Comparison of ENCODE assay signal across 9 cellular contexts in the genomic region with DNA sequence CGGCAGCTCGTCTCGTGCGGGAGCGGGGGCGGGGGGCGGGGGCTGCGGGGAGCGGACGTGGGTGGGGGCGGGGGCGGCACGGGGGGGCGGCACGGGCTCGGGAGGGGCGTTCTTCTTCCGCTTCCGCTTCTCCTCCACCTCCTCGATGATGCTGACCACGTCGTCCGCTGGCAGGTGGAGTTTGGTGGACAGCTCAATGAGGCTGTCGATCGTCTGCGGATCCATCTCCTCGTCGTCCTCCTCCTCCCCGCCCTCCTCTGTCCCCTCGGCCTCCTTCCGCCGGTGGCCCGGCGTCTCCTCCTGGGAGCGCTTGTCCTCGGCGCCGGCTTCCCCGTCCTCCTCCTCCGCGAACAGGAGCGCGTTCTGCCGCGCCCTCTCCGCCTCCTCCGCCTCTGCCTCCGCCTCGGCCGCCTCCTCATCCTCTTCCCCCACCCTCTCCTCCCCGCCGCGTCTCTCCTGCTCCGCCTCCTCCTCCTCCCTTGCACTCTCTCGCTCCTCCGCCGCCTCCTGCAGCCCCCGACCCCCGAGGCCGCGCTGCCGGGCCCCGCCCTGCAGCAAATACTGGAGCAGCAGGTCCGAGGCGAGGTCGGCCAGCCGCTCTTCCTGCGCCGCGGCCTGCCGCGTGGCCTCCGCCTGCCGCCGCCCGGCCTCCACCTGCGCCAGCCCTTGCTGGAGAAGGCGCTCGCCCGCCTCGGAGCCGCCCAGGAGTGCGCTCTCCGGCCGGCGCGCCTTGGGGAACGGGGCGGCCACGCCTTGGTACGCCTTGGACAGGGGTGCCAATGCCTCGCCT. TPM values are rescaled to one million over a fixed set of nuclear protein-coding genes. Genes with fewer than 3 reads are reported as not detected.
DNase-seq lines count a peak whose midpoint lies in the region; ATAC-seq and TF ChIP-seq lines count a peak whose summit lies in the region.
"Had no signal": no experiment of that assay in that cellular context is flagged by ENCODE, and none has a peak within 500 bp of the region (broad histone marks: within the 10 kb centered on the region; RNA-seq: fewer than 3 reads in every experiment).

No MANE protein-coding gene starts in this region.

- ATAC-seq in body of pancreas (no peak), memory B cell (ENCODE audit: low read depth) (no peak), GM18868 (IDR thresholded peaks at IDR 0.05; ENCODE audit: unreplicated experiment) (no peak)

- H3K9me3 ChIP-seq in AG04450 (ENCODE audit: control insufficient read depth, insufficient read depth, low read length): no peaks in the 10 kb centered on the region; the same call in 1 of the 2 replicates
- H3K9me3 ChIP-seq in body of pancreas: no peaks in the 10 kb centered on the region

- no peak for TF ChIP-seq CTCF in AG04450 (IDR thresholded peaks at IDR 0.05; ENCODE audit: low read depth, low read length)
- no peak for TF ChIP-seq CTCF in GM12864 (IDR thresholded peaks at IDR 0.05; ENCODE audit: low read depth, low read length, missing control alignments)
- no peak for TF ChIP-seq CTCF in body of pancreas (IDR thresholded peaks at IDR 0.05)

- H3K27me3 ChIP-seq in AG04450 (ENCODE audit: control insufficient read depth, insufficient read depth, low read length): peaks cover 3% of the 10 kb centered on the region
- H3K27me3 ChIP-seq in body of pancreas: peaks cover 0 to 40% of the 10 kb centered on the region in 2 donors

- peak overlapping the region; percentile 82 for H3K4me3 Mint-ChIP-seq in memory B cell

- peaks cover 14% of the 10 kb centered on the region for H3K4me1 Mint-ChIP-seq in memory B cell

- H3K36me3 ChIP-seq in body of pancreas (replicated peaks in 1 of 2; ENCODE audit: insufficient read depth in 1 of 2, low read depth in 2 of 2): no peaks in the 10 kb centered on the region

- CTCF ChIA-PET in AG04450 (lab: Charles Lee): interaction anchor here (1.2 to 2.5 kb wide), 2 partner anchors 19 to 29 kb away, joined by 6 to 11 read pairs; no protein-coding TSS in a partner anchor

- 1% methylated on average over 34 to 88 of the region's 92 CpGs for WGBS in body of pancreas, 2 donors

- H3K27me3 Mint-ChIP-seq in memory B cell: peaks cover 22% of the 10 kb centered on the region

- H3K27ac ChIP-seq in AG04450 (ENCODE audit: low read depth, low read length) (no peak overlapping the region), body of pancreas (no peak overlapping the region)

- peak in 1 of 3 donors; percentile 33 for TF ChIP-seq POLR2A in body of pancreas (IDR thresholded peaks at IDR 0.05)

- H3K36me3 Mint-ChIP-seq in memory B cell: peaks cover 17% of the 10 kb centered on the region

- peak overlapping the region; percentile 58 for H3K4me3 ChIP-seq in AG04450 (ENCODE audit: low read depth, low read length)
- peak overlapping the region; percentile 50 for H3K4me3 ChIP-seq in GM12864 (ENCODE audit: low read depth, low read length)
- H3K4me3 ChIP-seq in body of pancreas: no peak overlapping the region

- H3K4me1 ChIP-seq in body of pancreas: peaks cover 39% of the 10 kb centered on the region

- intact Hi-C loops in body of pancreas (cut with DNase I): no loop called here

- peaks cover 2% of the 10 kb centered on the region for H3K9me3 Mint-ChIP-seq in memory B cell

- DNase-seq in AG04450 (ENCODE audit: low read depth, low spot score): no peak
- DNase-seq in GM12864 (ENCODE audit: low read depth): no peak
- DNase-seq in NCI-H748 (lab: John Stamatoyannopoulos, UW; ENCODE audit: unreplicated experiment): peak; percentile 89
- DNase-seq in body of pancreas: peak in 3 of 4 donors; percentile 18 to 26 (median 21)
- peak in 1 of 2 donors; percentile 35 for DNase-seq in memory B cell (ENCODE audit: low spot score in 2 of 2)
- DNase-seq in CD1c-positive myeloid dendritic cell (ENCODE audit: extremely low spot score): no peak
- no peak for DNase-seq in NCI-H1694 (lab: John Stamatoyannopoulos, UW)

- H3K27ac Mint-ChIP-seq in memory B cell: no peak overlapping the region

- POLR2A ChIA-PET in AG04450 (lab: Yijun Ruan, JAX): interaction anchor here (0.6 to 1.2 kb wide), 3 partner anchors 10 to 490 kb away, joined by 3 to 4 read pairs (median 3); a partner anchor contains a TSS

RNA-seq across cellular contexts. Expression of a gene that starts 1.9 kb away (rescaled TPM):
- 0.16 and 0.38 TPM in 2 replicates for polyA plus RNA-seq in AG04450 (2011; rRNA removed)
- 0.13 and 0.28 TPM in 2 replicates for polyA minus RNA-seq in AG04450 (2011; rRNA and poly(A)+ RNA removed)
- 1 to 10 TPM; 3.0 to 4.9 TPM for total RNA-seq in body of pancreas
- total RNA-seq: left cardiac atrium had no signal

RNA-seq across cellular contexts. Expression of a gene that starts 9.2 kb away (rescaled TPM):
- 197 and 227 TPM in 2 replicates for polyA plus RNA-seq in AG04450 (2011; rRNA removed)
- 93.2 and 93.4 TPM in 2 replicates for polyA minus RNA-seq in AG04450 (2011; rRNA and poly(A)+ RNA removed)
- total RNA-seq in body of pancreas: 10 to 100 TPM; 12.2 to 23.6 TPM

RNA-seq across cellular contexts. Expression of a gene that starts 16.6 kb away (rescaled TPM):
- 0.02 and 0.05 TPM in 2 replicates for polyA plus RNA-seq in AG04450 (2011; rRNA removed)
- not detected in 2 replicates for polyA minus RNA-seq in AG04450 (2011; rRNA and poly(A)+ RNA removed)
- total RNA-seq in body of pancreas: under 1 TPM in 1 of 2 donors, not detected in 1; 0.26 TPM
- total RNA-seq: left cardiac atrium had no signal

RNA-seq across cellular contexts. Expression of a gene that starts 36.6 kb away (rescaled TPM):
- 356 and 417 TPM in 2 replicates for polyA plus RNA-seq in AG04450 (2011; rRNA removed)
- 363 and 484 TPM in 2 replicates for polyA minus RNA-seq in AG04450 (2011; rRNA and poly(A)+ RNA removed)
- total RNA-seq in body of pancreas: 10 to 100 TPM; 20.2 to 36.3 TPM

RNA-seq across cellular contexts. Expression of a gene that starts 37.4 kb away (rescaled TPM):
- polyA plus RNA-seq in AG04450 (2011; rRNA removed): not detected in 2 replicates
- polyA minus RNA-seq in AG04450 (2011; rRNA and poly(A)+ RNA removed): not detected in 2 replicates
- not detected for total RNA-seq in body of pancreas
- total RNA-seq: left cardiac atrium had no signal

Comparison
In these comparisons a context has a peak if more than half of its experiments do, and no peak if none do; other contexts are left out.
1. DNase-seq: peak in NCI-H748 (single experiment) and body of pancreas (3 of 4); none in AG04450 (single experiment), GM12864 (single experiment), CD1c-positive myeloid dendritic cell (single experiment) and NCI-H1694 (single experiment).
2. H3K4me3 ChIP-seq: peak in AG04450 (single experiment) and GM12864 (single experiment); none in body of pancreas (0 of 2).